14 cellular contexts compared by ENCODE assay signal in genomic region chr1:111937147-111937725, GRCh38. TPM values are rescaled to one million over a fixed set of nuclear protein-coding genes. Genes with fewer than 3 reads are reported as not detected.
"Had no signal": no experiment of that assay in that cellular context is flagged by ENCODE, and none has a peak within 500 bp of the region (broad histone marks: within the 10 kb centered on the region; RNA-seq: fewer than 3 reads in every experiment).

No MANE protein-coding gene starts in this region.

- H3K9me3 ChIP-seq: body of pancreas, gastrocnemius medialis, heart right ventricle, left ventricle myocardium inferior, thyroid gland had no signal

- H3K36me3 ChIP-seq: gastrocnemius medialis, heart right ventricle, left ventricle myocardium inferior, thyroid gland had no signal

- H3K27ac ChIP-seq: body of pancreas, gastrocnemius medialis, heart right ventricle, left ventricle myocardium inferior, thyroid gland, VCaP had no signal

- FAIRE-seq: kidney had no signal

- DNase-seq: activated CD4-positive, alpha-beta memory T cell treated with anti-CD3 and anti-CD28 coated beads for 36 hours; activated CD4-positive, alpha-beta T cell treated with anti-CD3 and anti-CD28 coated beads for 36 hours; activated effector memory CD4-positive, alpha-beta T cell treated with Interleukin-2 at 50 U/mL for 16 hours; activated T-cell treated with anti-CD3 and anti-CD28 coated beads, Interleukin-2, amount 50 U/mL, for 24 hours; body of pancreas; effector memory CD8-positive, alpha-beta T cell; gastrocnemius medialis; heart right ventricle; kidney; left ventricle myocardium inferior; natural killer cell; T-helper 1 cell; thyroid gland had no signal

- H3K27me3 ChIP-seq: body of pancreas, gastrocnemius medialis, heart right ventricle, thyroid gland had no signal

- H3K4me3 ChIP-seq: body of pancreas, gastrocnemius medialis, heart right ventricle, left ventricle myocardium inferior, thyroid gland had no signal

- H3K4me1 ChIP-seq: body of pancreas, gastrocnemius medialis, thyroid gland had no signal

- ATAC-seq: body of pancreas; effector memory CD8-positive, alpha-beta T cell; gastrocnemius medialis; natural killer cell had no signal

RNA-seq across cellular contexts. Expression of gene KCND3, which starts 52.2 kb away (rescaled TPM):
- total RNA-seq: activated CD4-positive, alpha-beta memory T cell treated with anti-CD3 and anti-CD28 coated beads for 36 hours; activated CD4-positive, alpha-beta T cell treated with anti-CD3 and anti-CD28 coated beads for 36 hours had no signal
